Comparison of ENCODE assay signal across 8 cellular contexts in the genomic region with DNA sequence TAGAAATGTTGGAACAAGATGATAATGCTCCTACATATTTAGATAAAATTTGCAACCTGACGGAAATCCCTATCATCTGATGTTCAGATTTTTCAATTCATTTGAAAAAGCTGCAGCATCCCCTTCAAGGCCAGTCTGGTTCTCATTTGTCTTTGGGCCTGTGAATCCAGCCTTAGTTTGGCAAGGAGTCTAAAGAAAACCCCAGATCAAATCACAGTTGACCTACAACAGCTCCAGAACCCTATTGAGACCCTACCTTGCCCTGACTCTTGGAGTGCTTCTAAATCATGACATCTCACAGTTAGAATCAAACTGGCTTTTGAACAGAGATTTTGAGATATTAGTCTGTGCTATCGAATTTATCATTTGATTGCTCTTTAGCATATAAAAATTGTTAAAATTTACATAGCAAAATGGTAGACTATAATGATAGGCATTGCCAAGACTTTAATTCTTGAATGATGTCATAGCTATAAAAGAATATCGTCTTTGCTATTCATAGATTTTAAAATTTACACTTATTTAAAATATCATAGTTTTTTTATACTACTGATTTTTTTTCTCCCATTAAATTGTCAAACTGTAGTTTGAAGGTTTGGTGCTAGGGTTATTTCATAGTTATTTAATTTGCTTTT. TPM values are rescaled to one million over a fixed set of nuclear protein-coding genes. Genes with fewer than 3 reads are reported as not detected.
DNase-seq lines count a peak whose midpoint lies in the region; ATAC-seq and TF ChIP-seq lines count a peak whose summit lies in the region.

No MANE protein-coding gene starts in this region.

- no peak for DNase-seq in activated naive CD4-positive, alpha-beta T cell treated with Interleukin-2 at 50 U/mL for 16 hours
- DNase-seq in body of pancreas (no peak), medulla oblongata (ENCODE audit: extremely low spot score) (peak; percentile 52), EL (no peak)

- no peaks in the 10 kb centered on the region for H3K9me3 Mint-ChIP-seq in activated naive CD4-positive, alpha-beta T cell treated with anti-CD3 and anti-CD28 coated beads, Interleukin-2, amount 50 U/mL, for 24 hours

- peak overlapping the region; percentile 100 for H3K4me3 Mint-ChIP-seq in activated naive CD4-positive, alpha-beta T cell treated with anti-CD3 and anti-CD28 coated beads, Interleukin-2, amount 50 U/mL, for 24 hours

- intact Hi-C loops in body of pancreas (cut with DNase I): no loop called here

- H3K27ac ChIP-seq in body of pancreas (peak overlapping the region; percentile 97 to 100 (median 100)), urinary bladder (ENCODE audit: low read depth) (peak overlapping the region; percentile 58)

- WGBS in body of pancreas, 2 donors: 13 to 19% methylated on average over 3 of the region's 3 CpGs
- 21% methylated on average over 3 of the region's 3 CpGs for WGBS in urinary bladder

- H3K27ac Mint-ChIP-seq in activated naive CD4-positive, alpha-beta T cell treated with anti-CD3 and anti-CD28 coated beads, Interleukin-2, amount 50 U/mL, for 24 hours: peak overlapping the region; percentile 100

- peaks cover 2% of the 10 kb centered on the region for H3K36me3 Mint-ChIP-seq in activated naive CD4-positive, alpha-beta T cell treated with anti-CD3 and anti-CD28 coated beads, Interleukin-2, amount 50 U/mL, for 24 hours

- peaks cover 47% of the 10 kb centered on the region for H3K4me1 ChIP-seq in body of pancreas
- no peaks in the 10 kb centered on the region for H3K4me1 ChIP-seq in urinary bladder (ENCODE audit: insufficient read depth)

- no peak overlapping the region for H3K4me3 ChIP-seq in body of pancreas
- peak overlapping the region; percentile 96 for H3K4me3 ChIP-seq in urinary bladder (ENCODE audit: low read depth, low read length)

- H3K4me1 Mint-ChIP-seq in activated naive CD4-positive, alpha-beta T cell treated with anti-CD3 and anti-CD28 coated beads, Interleukin-2, amount 50 U/mL, for 24 hours: peaks cover 71% of the 10 kb centered on the region

- H3K27me3 ChIP-seq in body of pancreas: no peaks in the 10 kb centered on the region

- H3K27me3 Mint-ChIP-seq in activated naive CD4-positive, alpha-beta T cell treated with anti-CD3 and anti-CD28 coated beads, Interleukin-2, amount 50 U/mL, for 24 hours: no peaks in the 10 kb centered on the region

- ATAC-seq in body of pancreas (no peak), GM21423 (IDR thresholded peaks at IDR 0.05; ENCODE audit: unreplicated experiment) (no peak), HG03442 (IDR thresholded peaks at IDR 0.05; ENCODE audit: unreplicated experiment) (no peak)

- no peak for TF ChIP-seq CTCF in body of pancreas (IDR thresholded peaks at IDR 0.05)

- H3K9me3 ChIP-seq in body of pancreas: no peaks in the 10 kb centered on the region

- TF ChIP-seq POLR2A in body of pancreas (IDR thresholded peaks at IDR 0.05): no peak

- no peaks in the 10 kb centered on the region for H3K36me3 ChIP-seq in body of pancreas (replicated peaks in 1 of 2; ENCODE audit: insufficient read depth in 1 of 2, low read depth in 2 of 2)
- H3K36me3 ChIP-seq in urinary bladder (ENCODE audit: insufficient read depth): no peaks in the 10 kb centered on the region

RNA-seq across cellular contexts. Expression of a gene that starts 2.2 kb away (rescaled TPM):
- 10 to 100 TPM; 30.3 to 32.7 TPM for total RNA-seq in body of pancreas
- 64.4 TPM for total RNA-seq in urinary bladder
- 47.1 TPM for polyA plus RNA-seq in urinary bladder
